1 cellular context compared by ENCODE assay signal in the genomic region with DNA sequence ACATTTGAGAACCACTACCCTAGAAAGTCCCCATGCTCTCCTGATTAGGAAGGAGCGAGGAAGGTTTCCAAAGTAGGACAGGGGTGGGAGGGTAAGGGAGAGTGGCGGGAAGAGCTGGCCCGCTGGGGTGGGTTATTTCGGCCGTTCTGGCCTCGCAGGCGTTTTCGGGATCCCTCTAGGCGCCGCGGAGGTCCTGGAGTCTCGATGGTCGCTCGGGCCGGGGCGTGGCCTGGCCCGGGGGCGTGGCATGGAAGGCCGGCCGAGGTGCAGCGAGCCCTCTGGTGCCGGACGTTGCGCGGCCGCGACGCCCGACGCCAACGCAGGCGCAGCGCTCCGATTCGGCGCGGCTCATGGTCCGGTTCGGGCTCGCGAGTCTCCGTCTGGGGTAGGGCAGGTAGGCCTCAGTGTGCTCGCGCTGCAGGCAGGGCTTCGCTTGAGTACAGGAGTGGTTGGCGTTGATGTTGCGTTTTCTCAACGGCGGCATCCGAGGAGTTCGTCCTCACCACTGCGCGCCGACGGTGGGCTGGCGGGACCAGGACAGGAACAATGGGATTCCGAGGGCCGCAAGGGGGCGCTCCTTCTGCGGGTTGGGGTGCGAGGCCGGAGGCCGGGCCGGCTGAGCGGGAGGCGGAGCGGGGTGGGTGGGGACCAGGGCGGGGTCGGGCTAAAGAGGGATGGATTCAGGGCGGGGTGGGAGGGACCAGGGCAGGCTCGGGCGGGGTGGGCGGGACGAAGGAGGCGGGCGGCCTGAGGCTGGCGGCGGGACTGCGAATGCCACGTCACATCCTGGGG.
TF ChIP-seq lines count a peak whose summit lies in the region.

A gene with protein sequence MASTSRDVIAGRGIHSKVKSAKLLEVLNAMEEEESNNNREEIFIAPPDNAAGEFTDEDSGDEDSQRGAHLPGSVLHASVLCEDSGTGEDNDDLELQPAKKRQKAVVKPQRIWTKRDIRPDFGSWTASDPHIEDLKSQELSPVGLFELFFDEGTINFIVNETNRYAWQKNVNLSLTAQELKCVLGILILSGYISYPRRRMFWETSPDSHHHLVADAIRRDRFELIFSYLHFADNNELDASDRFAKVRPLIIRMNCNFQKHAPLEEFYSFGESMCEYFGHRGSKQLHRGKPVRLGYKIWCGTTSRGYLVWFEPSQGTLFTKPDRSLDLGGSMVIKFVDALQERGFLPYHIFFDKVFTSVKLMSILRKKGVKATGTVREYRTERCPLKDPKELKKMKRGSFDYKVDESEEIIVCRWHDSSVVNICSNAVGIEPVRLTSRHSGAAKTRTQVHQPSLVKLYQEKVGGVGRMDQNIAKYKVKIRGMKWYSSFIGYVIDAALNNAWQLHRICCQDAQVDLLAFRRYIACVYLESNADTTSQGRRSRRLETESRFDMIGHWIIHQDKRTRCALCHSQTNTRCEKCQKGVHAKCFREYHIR (plus strand): TSS at position 287 of the 792 bp plus-strand sequence. CDS start 7,628 bp downstream, outside the sequence.

TF ChIP-seq in HEK293, 187 proteins besides CTCF, POLR2A, EP300 and RAD21 (continued from another document and continues in another):
- TF ChIP-seq ZNF239 (tag by site-specific recombination; IDR thresholded peaks at IDR 0.05), result no peak
- TF ChIP-seq ZSCAN23 (tag by site-specific recombination; IDR thresholded peaks at IDR 0.05), result no peak
- TF ChIP-seq, protein P1, sequence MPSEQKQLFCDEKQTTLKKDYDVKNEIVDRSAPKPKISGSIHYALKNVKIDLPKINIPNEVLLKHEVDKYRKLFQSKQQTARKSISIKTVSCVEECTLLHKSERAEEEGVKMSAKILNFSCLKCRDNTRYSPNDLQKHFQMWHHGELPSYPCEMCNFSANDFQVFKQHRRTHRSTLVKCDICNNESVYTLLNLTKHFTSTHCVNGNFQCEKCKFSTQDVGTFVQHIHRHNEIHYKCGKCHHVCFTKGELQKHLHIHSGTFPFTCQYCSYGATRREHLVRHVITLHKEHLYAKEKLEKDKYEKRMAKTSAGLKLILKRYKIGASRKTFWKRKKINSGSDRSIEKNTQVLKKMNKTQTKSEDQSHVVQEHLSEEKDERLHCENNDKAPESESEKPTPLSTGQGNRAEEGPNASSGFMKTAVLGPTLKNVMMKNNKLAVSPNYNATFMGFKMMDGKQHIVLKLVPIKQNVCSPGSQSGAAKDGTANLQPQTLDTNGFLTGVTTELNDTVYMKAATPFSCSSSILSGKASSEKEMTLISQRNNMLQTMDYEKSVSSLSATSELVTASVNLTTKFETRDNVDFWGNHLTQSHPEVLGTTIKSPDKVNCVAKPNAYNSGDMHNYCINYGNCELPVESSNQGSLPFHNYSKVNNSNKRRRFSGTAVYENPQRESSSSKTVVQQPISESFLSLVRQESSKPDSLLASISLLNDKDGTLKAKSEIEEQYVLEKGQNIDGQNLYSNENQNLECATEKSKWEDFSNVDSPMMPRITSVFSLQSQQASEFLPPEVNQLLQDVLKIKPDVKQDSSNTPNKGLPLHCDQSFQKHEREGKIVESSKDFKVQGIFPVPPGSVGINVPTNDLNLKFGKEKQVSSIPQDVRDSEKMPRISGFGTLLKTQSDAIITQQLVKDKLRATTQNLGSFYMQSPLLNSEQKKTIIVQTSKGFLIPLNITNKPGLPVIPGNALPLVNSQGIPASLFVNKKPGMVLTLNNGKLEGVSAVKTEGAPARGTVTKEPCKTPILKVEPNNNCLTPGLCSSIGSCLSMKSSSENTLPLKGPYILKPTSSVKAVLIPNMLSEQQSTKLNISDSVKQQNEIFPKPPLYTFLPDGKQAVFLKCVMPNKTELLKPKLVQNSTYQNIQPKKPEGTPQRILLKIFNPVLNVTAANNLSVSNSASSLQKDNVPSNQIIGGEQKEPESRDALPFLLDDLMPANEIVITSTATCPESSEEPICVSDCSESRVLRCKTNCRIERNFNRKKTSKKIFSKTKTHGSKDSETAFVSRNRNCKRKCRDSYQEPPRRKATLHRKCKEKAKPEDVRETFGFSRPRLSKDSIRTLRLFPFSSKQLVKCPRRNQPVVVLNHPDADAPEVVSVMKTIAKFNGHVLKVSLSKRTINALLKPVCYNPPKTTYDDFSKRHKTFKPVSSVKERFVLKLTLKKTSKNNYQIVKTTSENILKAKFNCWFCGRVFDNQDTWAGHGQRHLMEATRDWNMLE (tag by site-specific recombination; conservative IDR thresholded peaks at IDR 0.05; ENCODE audit: low read depth), result no peak
- TF ChIP-seq ZNF169 (tag by site-specific recombination; IDR thresholded peaks at IDR 0.05), result no peak
- no peak for TF ChIP-seq ZNF660 (tag by site-specific recombination; IDR thresholded peaks at IDR 0.05)
- peak; percentile 42; the same call in 1 of the 2 replicates for TF ChIP-seq SP2 (tag by site-specific recombination; IDR thresholded peaks at IDR 0.05)
- TF ChIP-seq REPIN1 (tag by site-specific recombination; IDR thresholded peaks at IDR 0.05; ENCODE audit: low read depth), result no peak
- TF ChIP-seq, protein P2, sequence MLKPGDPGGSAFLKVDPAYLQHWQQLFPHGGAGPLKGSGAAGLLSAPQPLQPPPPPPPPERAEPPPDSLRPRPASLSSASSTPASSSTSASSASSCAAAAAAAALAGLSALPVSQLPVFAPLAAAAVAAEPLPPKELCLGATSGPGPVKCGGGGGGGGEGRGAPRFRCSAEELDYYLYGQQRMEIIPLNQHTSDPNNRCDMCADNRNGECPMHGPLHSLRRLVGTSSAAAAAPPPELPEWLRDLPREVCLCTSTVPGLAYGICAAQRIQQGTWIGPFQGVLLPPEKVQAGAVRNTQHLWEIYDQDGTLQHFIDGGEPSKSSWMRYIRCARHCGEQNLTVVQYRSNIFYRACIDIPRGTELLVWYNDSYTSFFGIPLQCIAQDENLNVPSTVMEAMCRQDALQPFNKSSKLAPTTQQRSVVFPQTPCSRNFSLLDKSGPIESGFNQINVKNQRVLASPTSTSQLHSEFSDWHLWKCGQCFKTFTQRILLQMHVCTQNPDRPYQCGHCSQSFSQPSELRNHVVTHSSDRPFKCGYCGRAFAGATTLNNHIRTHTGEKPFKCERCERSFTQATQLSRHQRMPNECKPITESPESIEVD (tag by site-specific recombination; IDR thresholded peaks at IDR 0.05), result no peak
- TF ChIP-seq ZNF555 (tag by site-specific recombination; conservative IDR thresholded peaks at IDR 0.05), result no peak
- TF ChIP-seq ZBTB21 (tag by site-specific recombination; IDR thresholded peaks at IDR 0.05), result no peak
- TF ChIP-seq ZBTB48 (tag by site-specific recombination; IDR thresholded peaks at IDR 0.05), result no peak
- no peak for TF ChIP-seq ZNF211 (tag by site-specific recombination; IDR thresholded peaks at IDR 0.05; ENCODE audit: low read depth)
- TF ChIP-seq ZBTB7A (tag by site-specific recombination; IDR thresholded peaks at IDR 0.05; ENCODE audit: low read depth), result no peak
- TF ChIP-seq, protein P3, sequence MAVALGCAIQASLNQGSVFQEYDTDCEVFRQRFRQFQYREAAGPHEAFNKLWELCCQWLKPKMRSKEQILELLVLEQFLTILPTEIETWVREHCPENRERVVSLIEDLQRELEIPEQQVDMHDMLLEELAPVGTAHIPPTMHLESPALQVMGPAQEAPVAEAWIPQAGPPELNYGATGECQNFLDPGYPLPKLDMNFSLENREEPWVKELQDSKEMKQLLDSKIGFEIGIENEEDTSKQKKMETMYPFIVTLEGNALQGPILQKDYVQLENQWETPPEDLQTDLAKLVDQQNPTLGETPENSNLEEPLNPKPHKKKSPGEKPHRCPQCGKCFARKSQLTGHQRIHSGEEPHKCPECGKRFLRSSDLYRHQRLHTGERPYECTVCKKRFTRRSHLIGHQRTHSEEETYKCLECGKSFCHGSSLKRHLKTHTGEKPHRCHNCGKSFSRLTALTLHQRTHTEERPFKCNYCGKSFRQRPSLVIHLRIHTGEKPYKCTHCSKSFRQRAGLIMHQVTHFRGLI (tag by site-specific recombination; IDR thresholded peaks at IDR 0.05), result peak; percentile 55; the same call in 1 of the 2 replicates
- no peak for TF ChIP-seq ZNF530 (tag by site-specific recombination; IDR thresholded peaks at IDR 0.05; ENCODE audit: low read depth)
- TF ChIP-seq, protein P4, sequence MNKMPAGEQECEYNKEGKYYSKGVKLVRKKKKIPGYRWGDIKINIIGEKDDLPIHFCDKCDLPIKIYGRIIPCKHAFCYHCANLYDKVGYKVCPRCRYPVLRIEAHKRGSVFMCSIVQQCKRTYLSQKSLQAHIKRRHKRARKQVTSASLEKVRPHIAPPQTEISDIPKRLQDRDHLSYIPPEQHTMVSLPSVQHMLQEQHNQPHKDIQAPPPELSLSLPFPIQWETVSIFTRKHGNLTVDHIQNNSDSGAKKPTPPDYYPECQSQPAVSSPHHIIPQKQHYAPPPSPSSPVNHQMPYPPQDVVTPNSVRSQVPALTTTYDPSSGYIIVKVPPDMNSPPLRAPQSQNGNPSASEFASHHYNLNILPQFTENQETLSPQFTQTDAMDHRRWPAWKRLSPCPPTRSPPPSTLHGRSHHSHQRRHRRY (tag by site-specific recombination; IDR thresholded peaks at IDR 0.05), result no peak
- TF ChIP-seq, protein P5, sequence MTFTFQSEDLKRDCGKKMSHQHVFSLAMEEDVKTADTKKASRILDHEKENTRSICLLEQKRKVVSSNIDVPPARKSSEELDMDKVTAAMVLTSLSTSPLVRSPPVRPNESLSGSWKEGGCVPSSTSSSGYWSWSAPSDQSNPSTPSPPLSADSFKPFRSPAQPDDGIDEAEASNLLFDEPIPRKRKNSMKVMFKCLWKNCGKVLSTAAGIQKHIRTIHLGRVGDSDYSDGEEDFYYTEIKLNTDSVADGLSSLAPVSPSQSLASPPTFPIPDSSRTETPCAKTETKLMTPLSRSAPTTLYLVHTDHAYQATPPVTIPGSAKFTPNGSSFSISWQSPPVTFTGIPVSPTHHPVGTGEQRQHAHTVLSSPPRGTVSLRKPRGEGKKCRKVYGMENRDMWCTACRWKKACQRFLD (tag by site-specific recombination; IDR thresholded peaks at IDR 0.05), result no peak
- no peak for TF ChIP-seq ZFP3 (tag by site-specific recombination; IDR thresholded peaks at IDR 0.05; ENCODE audit: low read depth)
- no peak for TF ChIP-seq TRIM28 (IDR thresholded peaks at IDR 0.05; ENCODE audit: borderline replicate concordance, low read length)
- TF ChIP-seq RBAK (tag by site-specific recombination; IDR thresholded peaks at IDR 0.05), result no peak
- TF ChIP-seq ZNF785 (tag by site-specific recombination; IDR thresholded peaks at IDR 0.05), result no peak
- no peak for TF ChIP-seq KLF7 (tag by site-specific recombination; IDR thresholded peaks at IDR 0.05; ENCODE audit: borderline replicate concordance)
- TF ChIP-seq ZXDB (tag by site-specific recombination; IDR thresholded peaks at IDR 0.05), result no peak
- TF ChIP-seq ZNF366 (tag by site-specific recombination; conservative IDR thresholded peaks at IDR 0.05), result no peak
- no peak for TF ChIP-seq ZSCAN16 (tag by site-specific recombination; IDR thresholded peaks at IDR 0.05)
- no peak for TF ChIP-seq ZNF791 (tag by site-specific recombination; IDR thresholded peaks at IDR 0.05)
- TF ChIP-seq ZNF837 (tag by site-specific recombination; IDR thresholded peaks at IDR 0.05), result no peak
- TF ChIP-seq ZNF37A (tag by site-specific recombination; IDR thresholded peaks at IDR 0.05), result no peak
- TF ChIP-seq ZNF266 (tag by site-specific recombination; IDR thresholded peaks at IDR 0.05; ENCODE audit: low read depth), result no peak
- TF ChIP-seq, protein P6, sequence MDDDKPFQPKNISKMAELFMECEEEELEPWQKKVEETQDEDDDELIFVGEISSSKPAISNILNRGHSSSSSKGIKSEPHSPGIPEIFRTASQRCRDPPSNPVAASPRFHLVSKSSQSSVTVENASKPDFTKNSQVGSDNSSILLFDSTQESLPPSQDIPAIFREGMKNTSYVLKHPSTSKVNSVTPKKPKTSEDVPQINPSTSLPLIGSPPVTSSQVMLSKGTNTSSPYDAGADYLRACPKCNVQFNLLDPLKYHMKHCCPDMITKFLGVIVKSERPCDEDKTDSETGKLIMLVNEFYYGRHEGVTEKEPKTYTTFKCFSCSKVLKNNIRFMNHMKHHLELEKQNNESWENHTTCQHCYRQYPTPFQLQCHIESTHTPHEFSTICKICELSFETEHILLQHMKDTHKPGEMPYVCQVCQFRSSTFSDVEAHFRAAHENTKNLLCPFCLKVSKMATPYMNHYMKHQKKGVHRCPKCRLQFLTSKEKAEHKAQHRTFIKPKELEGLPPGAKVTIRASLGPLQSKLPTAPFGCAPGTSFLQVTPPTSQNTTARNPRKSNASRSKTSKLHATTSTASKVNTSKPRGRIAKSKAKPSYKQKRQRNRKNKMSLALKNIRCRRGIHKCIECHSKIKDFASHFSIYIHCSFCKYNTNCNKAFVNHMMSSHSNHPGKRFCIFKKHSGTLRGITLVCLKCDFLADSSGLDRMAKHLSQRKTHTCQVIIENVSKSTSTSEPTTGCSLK (tag by site-specific recombination; IDR thresholded peaks at IDR 0.05), result no peak
- TF ChIP-seq ZNF843 (tag by site-specific recombination; IDR thresholded peaks at IDR 0.05), result peak; percentile 36; the same call in 1 of the 2 replicates
- no peak for TF ChIP-seq SALL2 (tag by site-specific recombination; IDR thresholded peaks at IDR 0.05; ENCODE audit: borderline replicate concordance)
- TF ChIP-seq KLF1 (tag by site-specific recombination; IDR thresholded peaks at IDR 0.05), result peak; percentile 28; the same call in 1 of the 2 replicates
- no peak for TF ChIP-seq ZNF776 (tag by site-specific recombination; IDR thresholded peaks at IDR 0.05; ENCODE audit: borderline replicate concordance)
- no peak for TF ChIP-seq BCL11A (tag by site-specific recombination; IDR thresholded peaks at IDR 0.05; ENCODE audit: low read depth)
- TF ChIP-seq ZNF747 (tag by site-specific recombination; IDR thresholded peaks at IDR 0.05), result no peak
- no peak for TF ChIP-seq ZNF112 (tag by site-specific recombination; IDR thresholded peaks at IDR 0.05)
- no peak for TF ChIP-seq FEZF1 (tag by site-specific recombination; IDR thresholded peaks at IDR 0.05)
- no peak; the same call in 1 of the 2 replicates for TF ChIP-seq ZNF335 (tag by site-specific recombination; conservative IDR thresholded peaks at IDR 0.05)
- TF ChIP-seq, protein P7, sequence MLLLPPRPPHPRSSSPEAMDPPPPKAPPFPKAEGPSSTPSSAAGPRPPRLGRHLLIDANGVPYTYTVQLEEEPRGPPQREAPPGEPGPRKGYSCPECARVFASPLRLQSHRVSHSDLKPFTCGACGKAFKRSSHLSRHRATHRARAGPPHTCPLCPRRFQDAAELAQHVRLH (tag by site-specific recombination; IDR thresholded peaks at IDR 0.05), result no peak
- TF ChIP-seq HOXA7 (CRISPR knock-in tag; IDR thresholded peaks at IDR 0.05; ENCODE audit: borderline replicate concordance), result no peak
- TF ChIP-seq, protein P8, sequence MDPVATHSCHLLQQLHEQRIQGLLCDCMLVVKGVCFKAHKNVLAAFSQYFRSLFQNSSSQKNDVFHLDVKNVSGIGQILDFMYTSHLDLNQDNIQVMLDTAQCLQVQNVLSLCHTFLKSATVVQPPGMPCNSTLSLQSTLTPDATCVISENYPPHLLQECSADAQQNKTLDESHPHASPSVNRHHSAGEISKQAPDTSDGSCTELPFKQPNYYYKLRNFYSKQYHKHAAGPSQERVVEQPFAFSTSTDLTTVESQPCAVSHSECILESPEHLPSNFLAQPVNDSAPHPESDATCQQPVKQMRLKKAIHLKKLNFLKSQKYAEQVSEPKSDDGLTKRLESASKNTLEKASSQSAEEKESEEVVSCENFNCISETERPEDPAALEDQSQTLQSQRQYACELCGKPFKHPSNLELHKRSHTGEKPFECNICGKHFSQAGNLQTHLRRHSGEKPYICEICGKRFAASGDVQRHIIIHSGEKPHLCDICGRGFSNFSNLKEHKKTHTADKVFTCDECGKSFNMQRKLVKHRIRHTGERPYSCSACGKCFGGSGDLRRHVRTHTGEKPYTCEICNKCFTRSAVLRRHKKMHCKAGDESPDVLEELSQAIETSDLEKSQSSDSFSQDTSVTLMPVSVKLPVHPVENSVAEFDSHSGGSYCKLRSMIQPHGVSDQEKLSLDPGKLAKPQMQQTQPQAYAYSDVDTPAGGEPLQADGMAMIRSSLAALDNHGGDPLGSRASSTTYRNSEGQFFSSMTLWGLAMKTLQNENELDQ (tag by site-specific recombination; IDR thresholded peaks at IDR 0.05; ENCODE audit: low read depth), result no peak
- TF ChIP-seq ZFHX2 (tag by site-specific recombination; conservative IDR thresholded peaks at IDR 0.05), result no peak; the same call in 1 of the 2 replicates
